8 cellular contexts compared by ENCODE assay signal in the genomic region with DNA sequence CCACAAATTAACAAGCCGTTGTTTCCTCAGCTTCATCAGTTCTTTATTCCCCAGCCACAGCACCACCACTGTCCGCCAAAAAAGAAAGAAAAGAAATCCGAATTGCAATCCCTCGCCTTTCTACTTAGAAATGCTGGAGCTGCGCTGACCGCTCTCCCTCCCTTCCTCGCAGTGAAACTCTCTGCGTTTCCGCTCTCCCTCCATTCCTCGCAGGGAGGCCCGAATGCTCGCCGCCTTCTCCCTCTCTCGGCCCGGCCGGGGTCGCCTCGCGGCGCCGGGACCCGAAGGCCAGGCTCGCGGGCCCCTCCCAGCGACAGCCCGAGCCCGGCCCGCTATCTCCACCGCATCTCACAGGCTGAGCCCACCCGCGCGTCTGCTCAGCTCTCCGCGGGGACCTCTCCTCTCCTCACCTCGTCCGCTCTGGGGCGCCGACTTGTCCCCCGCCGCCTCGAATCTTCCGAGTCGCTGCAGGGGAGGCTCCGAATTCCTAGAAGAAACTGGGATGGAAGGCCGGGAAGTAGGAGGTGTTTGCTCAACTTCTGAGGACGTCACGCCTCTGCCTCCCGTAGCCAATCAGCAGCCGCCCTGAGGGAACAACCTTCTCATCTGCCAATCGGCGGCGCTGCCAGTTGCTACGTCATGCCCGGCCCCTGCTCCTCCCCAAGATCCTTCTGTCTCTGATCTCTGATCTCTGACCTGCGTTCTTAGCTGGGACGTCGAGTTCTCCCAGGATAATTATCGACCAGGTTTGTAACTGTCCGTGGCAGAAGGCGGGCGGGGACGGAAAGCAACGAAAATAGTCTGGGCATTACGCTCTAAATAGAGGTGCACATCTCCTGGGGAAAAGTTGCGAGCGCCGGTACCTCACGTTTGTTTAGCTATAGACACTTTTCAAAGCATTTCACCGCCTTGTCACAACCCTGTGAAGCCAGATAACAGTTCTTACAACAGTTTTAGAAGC. TPM values are rescaled to one million over a fixed set of nuclear protein-coding genes. Genes with fewer than 3 reads are reported as not detected.
A peak's percentile ranks its signal among the peaks of the same experiment; 100 is the strongest.
DNase-seq lines count a peak whose midpoint lies in the region; ATAC-seq and TF ChIP-seq lines count a peak whose summit lies in the region.

A gene (minus strand): TSS at position 499 of the 961 bp plus-strand sequence. CDS start 10,523 bp downstream, outside the sequence.

- H3K9me3 Mint-ChIP-seq in activated naive CD4-positive, alpha-beta T cell treated with anti-CD3 and anti-CD28 coated beads, Interleukin-2, amount 10 ng/mL, durations not matched to agents 7 days and 5 days: no peaks in the 10 kb centered on the region

- TF ChIP-seq RAD21 in neural cell (conservative IDR thresholded peaks at IDR 0.05): no peak

- H3K9me3 ChIP-seq in neural cell (ENCODE audit: low read length): no peaks in the 10 kb centered on the region

- TF ChIP-seq EP300 in neural cell (conservative IDR thresholded peaks at IDR 0.05; ENCODE audit: poor library complexity, severe bottlenecking): peak; percentile 15

- peak within 1 kb of the TSS; percentile 36 for H2AFZ ChIP-seq in neural cell (ENCODE audit: low read depth, low read length)

- H3K27me3 ChIP-seq in neural cell (ENCODE audit: insufficient read depth, low read depth, low read length): no peaks in the 10 kb centered on the region

- no peaks in the 10 kb centered on the region for H3F3A ChIP-seq in neural cell (ENCODE audit: insufficient read depth, low read length, poor library complexity, severe bottlenecking)

- TF ChIP-seq CTCF in neural cell (IDR thresholded peaks at IDR 0.05; ENCODE audit: poor library complexity, severe bottlenecking): no peak

- H3K9me2 ChIP-seq in neural cell (ENCODE audit: insufficient read depth, low read length): no peaks in the 10 kb centered on the region

- no peak within 1 kb of the TSS for H3K27ac ChIP-seq in neural cell (ENCODE audit: low read length)

- peaks cover 25% of the 10 kb centered on the region for H3K27me3 Mint-ChIP-seq in activated naive CD4-positive, alpha-beta T cell treated with anti-CD3 and anti-CD28 coated beads, Interleukin-2, amount 10 ng/mL, durations not matched to agents 7 days and 5 days

- H3K4me3 Mint-ChIP-seq in activated naive CD4-positive, alpha-beta T cell treated with anti-CD3 and anti-CD28 coated beads, Interleukin-2, amount 10 ng/mL, durations not matched to agents 7 days and 5 days: peak within 1 kb of the TSS; percentile 85

- no peaks in the 10 kb centered on the region for H3K36me3 ChIP-seq in neural cell (ENCODE audit: insufficient read depth, low read length)

- DNase-seq in COR-L47 (lab: John Stamatoyannopoulos, UW) (peak; percentile 77), HuH-7 (ENCODE audit: low spot score) (peak; percentile 90), SHP77 (lab: John Stamatoyannopoulos, UW) (peak; percentile 90 to 92), foreskin melanocyte (peak; percentile 94)
- peak; percentile 84 for DNase-seq in activated naive CD4-positive, alpha-beta T cell treated with anti-CD3 and anti-CD28 coated beads, Interleukin-2, amount 10 ng/mL, durations not matched to agents 7 days and 5 days
- peak; percentile 68 for DNase-seq in stimulated activated naive CD8-positive, alpha-beta T cell treated with anti-CD3 and anti-CD28 coated beads, Interleukin-15, Interleukin-2, amounts not matched to agents 100 U/mL and 50 U/mL, for 24 hours

- H3K4me1 Mint-ChIP-seq in activated naive CD4-positive, alpha-beta T cell treated with anti-CD3 and anti-CD28 coated beads, Interleukin-2, amount 10 ng/mL, durations not matched to agents 7 days and 5 days: peaks cover 17% of the 10 kb centered on the region

- peak within 1 kb of the TSS; percentile 51 for H3K9ac ChIP-seq in neural cell (ENCODE audit: low read length)

- H3K79me2 ChIP-seq in neural cell (replicated peaks; ENCODE audit: insufficient read depth, low read length): peaks cover 43% of the 10 kb centered on the region

- H3K27ac Mint-ChIP-seq in activated naive CD4-positive, alpha-beta T cell treated with anti-CD3 and anti-CD28 coated beads, Interleukin-2, amount 10 ng/mL, durations not matched to agents 7 days and 5 days: peak within 1 kb of the TSS; percentile 59

- H3K4me3 ChIP-seq in neural cell (ENCODE audit: low read length): peak within 1 kb of the TSS; percentile 84

- ATAC-seq in GM21528 (IDR thresholded peaks at IDR 0.05; ENCODE audit: low FRiP score, unreplicated experiment): peak; percentile 100
- ATAC-seq in stimulated activated naive CD8-positive, alpha-beta T cell treated with anti-CD3 and anti-CD28 coated beads, Interleukin-15, Interleukin-2, amounts not matched to agents 100 U/mL and 50 U/mL, for 24 hours: peak; percentile 92

- no peaks in the 10 kb centered on the region for H4K20me1 ChIP-seq in neural cell (ENCODE audit: insufficient read depth)

- CTCF ChIA-PET in activated naive CD4-positive, alpha-beta T cell treated with anti-CD3 and anti-CD28 coated beads, Interleukin-2, amount 10 ng/mL, durations not matched to agents 7 days and 5 days (lab: Charles Lee): no interaction called here

- H3K36me3 Mint-ChIP-seq in activated naive CD4-positive, alpha-beta T cell treated with anti-CD3 and anti-CD28 coated beads, Interleukin-2, amount 10 ng/mL, durations not matched to agents 7 days and 5 days: no peaks in the 10 kb centered on the region

- H3K4me2 ChIP-seq in neural cell (ENCODE audit: low read length): peak within 1 kb of the TSS; percentile 99

TF ChIP-seq in neural cell, 6 proteins besides CTCF, POLR2A, EP300 and RAD21:
- TF ChIP-seq, protein P1, sequence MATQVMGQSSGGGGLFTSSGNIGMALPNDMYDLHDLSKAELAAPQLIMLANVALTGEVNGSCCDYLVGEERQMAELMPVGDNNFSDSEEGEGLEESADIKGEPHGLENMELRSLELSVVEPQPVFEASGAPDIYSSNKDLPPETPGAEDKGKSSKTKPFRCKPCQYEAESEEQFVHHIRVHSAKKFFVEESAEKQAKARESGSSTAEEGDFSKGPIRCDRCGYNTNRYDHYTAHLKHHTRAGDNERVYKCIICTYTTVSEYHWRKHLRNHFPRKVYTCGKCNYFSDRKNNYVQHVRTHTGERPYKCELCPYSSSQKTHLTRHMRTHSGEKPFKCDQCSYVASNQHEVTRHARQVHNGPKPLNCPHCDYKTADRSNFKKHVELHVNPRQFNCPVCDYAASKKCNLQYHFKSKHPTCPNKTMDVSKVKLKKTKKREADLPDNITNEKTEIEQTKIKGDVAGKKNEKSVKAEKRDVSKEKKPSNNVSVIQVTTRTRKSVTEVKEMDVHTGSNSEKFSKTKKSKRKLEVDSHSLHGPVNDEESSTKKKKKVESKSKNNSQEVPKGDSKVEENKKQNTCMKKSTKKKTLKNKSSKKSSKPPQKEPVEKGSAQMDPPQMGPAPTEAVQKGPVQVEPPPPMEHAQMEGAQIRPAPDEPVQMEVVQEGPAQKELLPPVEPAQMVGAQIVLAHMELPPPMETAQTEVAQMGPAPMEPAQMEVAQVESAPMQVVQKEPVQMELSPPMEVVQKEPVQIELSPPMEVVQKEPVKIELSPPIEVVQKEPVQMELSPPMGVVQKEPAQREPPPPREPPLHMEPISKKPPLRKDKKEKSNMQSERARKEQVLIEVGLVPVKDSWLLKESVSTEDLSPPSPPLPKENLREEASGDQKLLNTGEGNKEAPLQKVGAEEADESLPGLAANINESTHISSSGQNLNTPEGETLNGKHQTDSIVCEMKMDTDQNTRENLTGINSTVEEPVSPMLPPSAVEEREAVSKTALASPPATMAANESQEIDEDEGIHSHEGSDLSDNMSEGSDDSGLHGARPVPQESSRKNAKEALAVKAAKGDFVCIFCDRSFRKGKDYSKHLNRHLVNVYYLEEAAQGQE (IDR thresholded peaks at IDR 0.05; ENCODE audit: borderline replicate concordance): peak; percentile 71
- no peak for TF ChIP-seq POLR2AphosphoS5 (IDR thresholded peaks at IDR 0.05)
- peak; percentile 43 for TF ChIP-seq MXI1 (conservative IDR thresholded peaks at IDR 0.05; ENCODE audit: poor library complexity, severe bottlenecking)
- TF ChIP-seq TAF1 (IDR thresholded peaks at IDR 0.05; ENCODE audit: low read depth): no peak
- TF ChIP-seq EZH2 (IDR thresholded peaks at IDR 0.05; ENCODE audit: borderline replicate concordance, insufficient read depth, low read length, poor library complexity, severe bottlenecking): no peak
- TF ChIP-seq SMC3 (conservative IDR thresholded peaks at IDR 0.05; ENCODE audit: poor library complexity): no peak

RNA-seq across cellular contexts. Expression of the gene that starts here (rescaled TPM):
- polyA plus RNA-seq in neural cell: 9.7 and 12.5 TPM in 2 replicates
- polyA minus RNA-seq in neural cell: 16.4 and 18.5 TPM in 2 replicates
